1 cellular context compared by ENCODE assay signal in genomic region chr11:3865388-3866193, GRCh38.
TF ChIP-seq lines count a peak whose summit lies in the region.

No MANE protein-coding gene starts in this region.

TF ChIP-seq in K562, 482 proteins besides CTCF, POLR2A, EP300 and RAD21 (continued from another document and continues in another):
- TF ChIP-seq USF2 (CRISPR knock-in tag; IDR thresholded peaks at IDR 0.05) (no peak), POLR2H (tag; IDR thresholded peaks at IDR 0.05; ENCODE audit: low read depth) (no peak), ZNF316 (IDR thresholded peaks at IDR 0.05) (no peak), PHTF2 (CRISPR knock-in tag; IDR thresholded peaks at IDR 0.05) (no peak), KAT7 (CRISPR knock-in tag; IDR thresholded peaks at IDR 0.05; ENCODE audit: borderline replicate concordance) (no peak), RAD51 (IDR thresholded peaks at IDR 0.05; ENCODE audit: borderline replicate concordance, low read depth) (no peak), TAL1 (IDR thresholded peaks at IDR 0.05) (peak; percentile 74), HMGN3 (IDR thresholded peaks at IDR 0.05; ENCODE audit: borderline replicate concordance, extremely low read depth, insufficient read length, low read depth, low read length) (no peak), BMI1 (IDR thresholded peaks at IDR 0.05; ENCODE audit: low read length) (no peak), ETV1 (tag; conservative IDR thresholded peaks at IDR 0.05; ENCODE audit: low read depth) (peak; percentile 68), OTX1 (CRISPR knock-in tag; IDR thresholded peaks at IDR 0.05) (no peak), HNRNPUL1 (IDR thresholded peaks at IDR 0.05; ENCODE audit: low read length) (no peak), ELF2 (CRISPR knock-in tag; IDR thresholded peaks at IDR 0.05) (no peak), ESRRA (IDR thresholded peaks at IDR 0.05; ENCODE audit: borderline replicate concordance, low read depth) (no peak), TCF3 (CRISPR knock-in tag; IDR thresholded peaks at IDR 0.05) (peak; percentile 83), GATAD2A (IDR thresholded peaks at IDR 0.05) (no peak), CBX8 (IDR thresholded peaks at IDR 0.05; ENCODE audit: borderline replicate concordance, extremely low read depth, low read depth, low read length, poor library complexity, severe bottlenecking) (no peak), ZNF561 (CRISPR knock-in tag; conservative IDR thresholded peaks at IDR 0.05) (no peak), SRSF1 (IDR thresholded peaks at IDR 0.05; ENCODE audit: low read depth, low read length) (no peak), ZBTB12 (CRISPR knock-in tag; IDR thresholded peaks at IDR 0.05) (peak; percentile 43; the same call in 1 of the 2 replicates), GTF2A2 (tag; IDR thresholded peaks at IDR 0.05) (no peak), HINFP (tag; conservative IDR thresholded peaks at IDR 0.05; ENCODE audit: low read depth) (peak; percentile 32; the same call in 1 of the 2 replicates), TAF9B (IDR thresholded peaks at IDR 0.05; ENCODE audit: partially characterized antibody) (no peak), DNMT1 (IDR thresholded peaks at IDR 0.05) (no peak), SMAD3 (CRISPR knock-in tag; conservative IDR thresholded peaks at IDR 0.05) (0 out of 2 replicates have a peak, but pooled peaks have one; percentile 56), SMARCA4 (IDR thresholded peaks at IDR 0.05) (peak; percentile 82), ZBED1 (IDR thresholded peaks at IDR 0.05) (no peak), RBFOX2 (IDR thresholded peaks at IDR 0.05; ENCODE audit: low read depth, low read length) (0 out of 2 replicates have a peak, but pooled peaks have one; percentile 24), ZNF778 (CRISPR knock-in tag; IDR thresholded peaks at IDR 0.05) (no peak), FUS (optimal IDR thresholded peaks at IDR 0.05; ENCODE audit: low read depth, low read length) (no peak), FOXP1 (CRISPR knock-in tag; IDR thresholded peaks at IDR 0.05) (no peak; the same call in 1 of the 2 replicates), ZFP30 (CRISPR knock-in tag; IDR thresholded peaks at IDR 0.05; ENCODE audit: borderline replicate concordance) (no peak), CREB1 (IDR thresholded peaks at IDR 0.05) (no peak), CREB1 (CRISPR knock-in tag; IDR thresholded peaks at IDR 0.05) (no peak), CREM (IDR thresholded peaks at IDR 0.05; ENCODE audit: low read depth) (no peak), NR2C1 (IDR thresholded peaks at IDR 0.05) (0 out of 2 replicates have a peak, but pooled peaks have one; percentile 5), NR2C1 (tag; IDR thresholded peaks at IDR 0.05) (peak; percentile 65), ZNF146 (CRISPR knock-in tag; IDR thresholded peaks at IDR 0.05; ENCODE audit: unreplicated experiment) (no peak), LARP7 (IDR thresholded peaks at IDR 0.05) (no peak), RBM34 (IDR thresholded peaks at IDR 0.05; ENCODE audit: borderline replicate concordance, insufficient read depth, low read length) (no peak), FOSL1 (tag; conservative IDR thresholded peaks at IDR 0.05) (peak; percentile 91), ZNF324 (CRISPR knock-in tag; IDR thresholded peaks at IDR 0.05) (no peak), CTBP1 (IDR thresholded peaks at IDR 0.05; ENCODE audit: borderline replicate concordance) (peak; percentile 20; the same call in 1 of the 2 replicates), TEAD1 (CRISPR knock-in tag; IDR thresholded peaks at IDR 0.05) (peak; percentile 83 to 90; a peak in 3 of 4 replicates), MEIS2 (IDR thresholded peaks at IDR 0.05; ENCODE audit: partially characterized antibody) (peak; percentile 43), GABPA (tag; conservative IDR thresholded peaks at IDR 0.05; ENCODE audit: low read depth) (peak; percentile 42; the same call in 1 of the 2 replicates), ZNF766 (CRISPR knock-in tag; conservative IDR thresholded peaks at IDR 0.05) (0 out of 2 replicates have a peak, but pooled peaks have one; percentile 43), ZBTB17 (CRISPR knock-in tag; IDR thresholded peaks at IDR 0.05) (0 out of 2 replicates have a peak, but pooled peaks have one; percentile 16), SIX5 (IDR thresholded peaks at IDR 0.05; ENCODE audit: borderline replicate concordance in 1 of 2, insufficient read depth in 1 of 2, low read depth in 1 of 2, low read length in 2 of 2) (no peak), ZNF274 (IDR thresholded peaks at IDR 0.05; ENCODE audit: borderline replicate concordance, low read depth, low read length) (no peak), JUND (IDR thresholded peaks at IDR 0.05; ENCODE audit: borderline replicate concordance, low read depth, low read length) (peak; percentile 92), JUND (tag; IDR thresholded peaks at IDR 0.05; ENCODE audit: borderline replicate concordance, low read depth, low read length) (peak; percentile 89; the same call in 2 of the 3 replicates), CBFA2T3 (IDR thresholded peaks at IDR 0.05) (peak; percentile 81), CEBPG (CRISPR knock-in tag; IDR thresholded peaks at IDR 0.05) (peak; percentile 73; the same call in 1 of the 2 replicates), CEBPG (tag; conservative IDR thresholded peaks at IDR 0.05 in 1 of 2, IDR thresholded peaks at IDR 0.05 in 1 of 2) (no peak), SMAD4 (CRISPR knock-in tag; conservative IDR thresholded peaks at IDR 0.05) (peak; percentile 42), HOXB6 (CRISPR knock-in tag; IDR thresholded peaks at IDR 0.05; ENCODE audit: borderline replicate concordance) (no peak), PHB2 (IDR thresholded peaks at IDR 0.05; ENCODE audit: low read depth) (no peak), ATF3 (IDR thresholded peaks at IDR 0.05) (peak; percentile 74), ATF3 (CRISPR knock-in tag; conservative IDR thresholded peaks at IDR 0.05) (no peak)
- TF ChIP-seq, protein P1, sequence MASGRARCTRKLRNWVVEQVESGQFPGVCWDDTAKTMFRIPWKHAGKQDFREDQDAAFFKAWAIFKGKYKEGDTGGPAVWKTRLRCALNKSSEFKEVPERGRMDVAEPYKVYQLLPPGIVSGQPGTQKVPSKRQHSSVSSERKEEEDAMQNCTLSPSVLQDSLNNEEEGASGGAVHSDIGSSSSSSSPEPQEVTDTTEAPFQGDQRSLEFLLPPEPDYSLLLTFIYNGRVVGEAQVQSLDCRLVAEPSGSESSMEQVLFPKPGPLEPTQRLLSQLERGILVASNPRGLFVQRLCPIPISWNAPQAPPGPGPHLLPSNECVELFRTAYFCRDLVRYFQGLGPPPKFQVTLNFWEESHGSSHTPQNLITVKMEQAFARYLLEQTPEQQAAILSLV (tag; IDR thresholded peaks at IDR 0.05), result 0 out of 2 replicates have a peak, but pooled peaks have one; percentile 39
- TF ChIP-seq, protein P2, sequence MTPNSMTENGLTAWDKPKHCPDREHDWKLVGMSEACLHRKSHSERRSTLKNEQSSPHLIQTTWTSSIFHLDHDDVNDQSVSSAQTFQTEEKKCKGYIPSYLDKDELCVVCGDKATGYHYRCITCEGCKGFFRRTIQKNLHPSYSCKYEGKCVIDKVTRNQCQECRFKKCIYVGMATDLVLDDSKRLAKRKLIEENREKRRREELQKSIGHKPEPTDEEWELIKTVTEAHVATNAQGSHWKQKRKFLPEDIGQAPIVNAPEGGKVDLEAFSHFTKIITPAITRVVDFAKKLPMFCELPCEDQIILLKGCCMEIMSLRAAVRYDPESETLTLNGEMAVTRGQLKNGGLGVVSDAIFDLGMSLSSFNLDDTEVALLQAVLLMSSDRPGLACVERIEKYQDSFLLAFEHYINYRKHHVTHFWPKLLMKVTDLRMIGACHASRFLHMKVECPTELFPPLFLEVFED (CRISPR knock-in tag; conservative IDR thresholded peaks at IDR 0.05), result no peak
- TF ChIP-seq, protein P3, sequence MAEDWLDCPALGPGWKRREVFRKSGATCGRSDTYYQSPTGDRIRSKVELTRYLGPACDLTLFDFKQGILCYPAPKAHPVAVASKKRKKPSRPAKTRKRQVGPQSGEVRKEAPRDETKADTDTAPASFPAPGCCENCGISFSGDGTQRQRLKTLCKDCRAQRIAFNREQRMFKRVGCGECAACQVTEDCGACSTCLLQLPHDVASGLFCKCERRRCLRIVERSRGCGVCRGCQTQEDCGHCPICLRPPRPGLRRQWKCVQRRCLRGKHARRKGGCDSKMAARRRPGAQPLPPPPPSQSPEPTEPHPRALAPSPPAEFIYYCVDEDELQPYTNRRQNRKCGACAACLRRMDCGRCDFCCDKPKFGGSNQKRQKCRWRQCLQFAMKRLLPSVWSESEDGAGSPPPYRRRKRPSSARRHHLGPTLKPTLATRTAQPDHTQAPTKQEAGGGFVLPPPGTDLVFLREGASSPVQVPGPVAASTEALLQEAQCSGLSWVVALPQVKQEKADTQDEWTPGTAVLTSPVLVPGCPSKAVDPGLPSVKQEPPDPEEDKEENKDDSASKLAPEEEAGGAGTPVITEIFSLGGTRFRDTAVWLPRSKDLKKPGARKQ (CRISPR knock-in tag; IDR thresholded peaks at IDR 0.05), result no peak
- TF ChIP-seq, protein P4, sequence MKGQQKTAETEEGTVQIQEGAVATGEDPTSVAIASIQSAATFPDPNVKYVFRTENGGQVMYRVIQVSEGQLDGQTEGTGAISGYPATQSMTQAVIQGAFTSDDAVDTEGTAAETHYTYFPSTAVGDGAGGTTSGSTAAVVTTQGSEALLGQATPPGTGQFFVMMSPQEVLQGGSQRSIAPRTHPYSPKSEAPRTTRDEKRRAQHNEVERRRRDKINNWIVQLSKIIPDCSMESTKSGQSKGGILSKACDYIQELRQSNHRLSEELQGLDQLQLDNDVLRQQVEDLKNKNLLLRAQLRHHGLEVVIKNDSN (CRISPR knock-in tag; IDR thresholded peaks at IDR 0.05), result no peak
- TF ChIP-seq, protein P5, sequence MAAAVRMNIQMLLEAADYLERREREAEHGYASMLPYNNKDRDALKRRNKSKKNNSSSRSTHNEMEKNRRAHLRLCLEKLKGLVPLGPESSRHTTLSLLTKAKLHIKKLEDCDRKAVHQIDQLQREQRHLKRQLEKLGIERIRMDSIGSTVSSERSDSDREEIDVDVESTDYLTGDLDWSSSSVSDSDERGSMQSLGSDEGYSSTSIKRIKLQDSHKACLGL (CRISPR knock-in tag; IDR thresholded peaks at IDR 0.05; ENCODE audit: borderline replicate concordance, poor library complexity, severe bottlenecking), result no peak
- TF ChIP-seq, protein P6, sequence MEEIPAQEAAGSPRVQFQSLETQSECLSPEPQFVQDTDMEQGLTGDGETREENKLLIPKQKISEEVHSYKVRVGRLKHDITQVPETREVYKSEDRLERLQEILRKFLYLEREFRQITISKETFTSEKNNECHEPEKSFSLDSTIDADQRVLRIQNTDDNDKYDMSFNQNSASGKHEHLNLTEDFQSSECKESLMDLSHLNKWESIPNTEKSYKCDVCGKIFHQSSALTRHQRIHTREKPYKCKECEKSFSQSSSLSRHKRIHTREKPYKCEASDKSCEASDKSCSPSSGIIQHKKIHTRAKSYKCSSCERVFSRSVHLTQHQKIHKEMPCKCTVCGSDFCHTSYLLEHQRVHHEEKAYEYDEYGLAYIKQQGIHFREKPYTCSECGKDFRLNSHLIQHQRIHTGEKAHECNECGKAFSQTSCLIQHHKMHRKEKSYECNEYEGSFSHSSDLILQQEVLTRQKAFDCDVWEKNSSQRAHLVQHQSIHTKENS (CRISPR knock-in tag; IDR thresholded peaks at IDR 0.05), result no peak
